In genomic region chr6:8627085-8627861, GRCh38 we compare ENCODE assay signal across 13 cellular contexts.
DNase-seq lines count a peak whose midpoint lies in the region; ATAC-seq, FAIRE-seq and TF ChIP-seq lines count a peak whose summit lies in the region.
"Had no signal": no experiment of that assay in that cellular context is flagged by ENCODE, and none has a peak within 500 bp of the region (broad histone marks: within the 10 kb centered on the region; RNA-seq: fewer than 3 reads in every experiment).

No MANE protein-coding gene starts in this region.

- ATAC-seq in GM18868 (IDR thresholded peaks at IDR 0.05; ENCODE audit: unreplicated experiment) (peak; percentile 93), HG03025 (IDR thresholded peaks at IDR 0.05; ENCODE audit: low FRiP score, unreplicated experiment) (peak; percentile 88), HepG2 (no peak), GM21528 (IDR thresholded peaks at IDR 0.05; ENCODE audit: low FRiP score, unreplicated experiment) (no peak)
- ATAC-seq: psoas muscle had no signal

- no peak overlapping the region for H4K5ac ChIP-seq in H9 (ENCODE audit: insufficient read length, low read depth, low read length)

- intact Hi-C loops in HepG2 (cut with micrococcal nuclease; ENCODE audit: unreplicated experiment) = no loop called here

- no peak for TF ChIP-seq RAD21 in HepG2 (CRISPR knock-in tag; IDR thresholded peaks at IDR 0.05)

- H3K36me3 Mint-ChIP-seq in H9 (ENCODE audit: insufficient read depth in 1 of 3, low read depth in 3 of 3) = no peaks in the 10 kb centered on the region

- no peak overlapping the region for H3K14ac ChIP-seq in H9 (ENCODE audit: insufficient read depth, low read length)

- DNase-seq in SJCRH30 (no peak), HepG2 (ENCODE audit: low spot score) (no peak), AG08396 (ENCODE audit: low spot score) (no peak), H9 (no peak), midbrain (lab: John Stamatoyannopoulos, UW) (no peak)
- DNase-seq: DMS153, NCI-H2081, psoas muscle had no signal

- no peaks in the 10 kb centered on the region for H3K23me2 ChIP-seq in H9 (ENCODE audit: insufficient read length, low read depth, low read length, poor library complexity, severe bottlenecking)

- no peak overlapping the region for H2BK15ac ChIP-seq in H9 (ENCODE audit: low read depth, low read length)

- peaks cover 10% of the 10 kb centered on the region for H3K4me1 ChIP-seq in SJCRH30
- H3K4me1 ChIP-seq in HepG2 (ENCODE audit: insufficient read depth, low read length) = no peaks in the 10 kb centered on the region
- no peaks in the 10 kb centered on the region for H3K4me1 ChIP-seq in H9 (ENCODE audit: insufficient read depth, low read length)
- H3K4me1 ChIP-seq: psoas muscle had no signal

- TF ChIP-seq CTCF in HepG2 (CRISPR knock-in tag; IDR thresholded peaks at IDR 0.05) (no peak), H9 (conservative IDR thresholded peaks at IDR 0.05) (no peak)

- no peaks in the 10 kb centered on the region for H3K9me3 Mint-ChIP-seq in H9

- H2BK12ac ChIP-seq in H9 (ENCODE audit: insufficient read length, low read depth, low read length) = no peak overlapping the region

- no peak overlapping the region for H2AK5ac ChIP-seq in H9 (ENCODE audit: insufficient read length, low read length)

- no peak overlapping the region for H3K18ac ChIP-seq in H9 (ENCODE audit: insufficient read length, low read depth, low read length)

- no peaks in the 10 kb centered on the region for H3K4me1 Mint-ChIP-seq in H9

- no peak overlapping the region for H3T11ph ChIP-seq in H9 (ENCODE audit: low read length)

- H3K27me3 Mint-ChIP-seq in H9 (ENCODE audit: low read depth) = no peaks in the 10 kb centered on the region

- POLR2A ChIA-PET in HepG2 (lab: Yijun Ruan, JAX) = no interaction called here

- 59% methylated on average over 2 of the region's 2 CpGs for WGBS in HepG2 (ENCODE audit: low lambda C conversion rate)
- no CpG with 5 or more reads among the region's 2 CpGs for WGBS in H9 (ENCODE audit: extremely low coverage, insufficient read length, low lambda C conversion rate)

- TF ChIP-seq POLR2A in HepG2 (IDR thresholded peaks at IDR 0.05; ENCODE audit: insufficient read depth in 1 of 2, low read depth in 2 of 2, low read length in 2 of 2) = no peak

- H4K20me1 ChIP-seq in HepG2 (ENCODE audit: insufficient read depth, low read length) = no peaks in the 10 kb centered on the region
- H4K20me1 ChIP-seq in H9 (ENCODE audit: control insufficient read depth, insufficient read depth, insufficient read length) = no peaks in the 10 kb centered on the region

- H4K8ac ChIP-seq in H9 (replicated peaks; ENCODE audit: insufficient read length, low read depth, low read length) = no peak overlapping the region

- H3K36me3 ChIP-seq in SJCRH30 = no peaks in the 10 kb centered on the region
- no peaks in the 10 kb centered on the region for H3K36me3 ChIP-seq in HepG2 (replicated peaks in 1 of 2; ENCODE audit: control insufficient read depth in 1 of 2, insufficient read depth in 2 of 2, low read length in 2 of 2)

- H3K9ac ChIP-seq in HepG2 (ENCODE audit: insufficient read depth, low read depth, low read length) (no peak overlapping the region), H9 (ENCODE audit: extremely low read depth, insufficient read length, low read length) (no peak overlapping the region)

- no peak overlapping the region for H4K91ac ChIP-seq in H9 (ENCODE audit: insufficient read length, low read depth, low read length)

- H2AFZ ChIP-seq in HepG2 (ENCODE audit: low read length) (no peak overlapping the region), H9 (ENCODE audit: low read length) (no peak overlapping the region)

- H3K4me3 ChIP-seq in SJCRH30 (no peak overlapping the region), HepG2 (replicated peaks in 1 of 3; ENCODE audit: insufficient read depth in 1 of 3, low read depth in 2 of 3, low read length in 3 of 3) (no peak overlapping the region)
- H3K4me3 ChIP-seq: psoas muscle had no signal

- H3K27me3 ChIP-seq in SJCRH30 (no peaks in the 10 kb centered on the region), HepG2 (ENCODE audit: control insufficient read depth in 1 of 2, insufficient read depth in 2 of 2, low read length in 2 of 2) (no peaks in the 10 kb centered on the region), H9 (ENCODE audit: insufficient read depth, low read length) (no peaks in the 10 kb centered on the region)

- H3K79me2 ChIP-seq in HepG2 (ENCODE audit: insufficient read depth, low read length) = no peaks in the 10 kb centered on the region
- H3K79me2 ChIP-seq in H9 (ENCODE audit: insufficient read depth, low read length) = no peaks in the 10 kb centered on the region

- in situ Hi-C loops in HepG2 (cut with HindIII; ENCODE audit: extremely low pct_ligation_motif_present, low pct_unique_long_range_greater_than_20kb) = no loop called here

- no peak for FAIRE-seq in HepG2 (lab: Jason Lieb, UNC)
- FAIRE-seq: H1 had no signal

- H3K4me3 Mint-ChIP-seq in H9 = no peak overlapping the region

- no peak for TF ChIP-seq EP300 in HepG2 (IDR thresholded peaks at IDR 0.05; ENCODE audit: low read depth in 2 of 2, low read length in 2 of 2)
- TF ChIP-seq EP300 in HepG2 (CRISPR knock-in tag; IDR thresholded peaks at IDR 0.05; ENCODE audit: borderline replicate concordance) = no peak

- H3K4ac ChIP-seq in H9 (ENCODE audit: low read depth, low read length) = no peak overlapping the region

- H2BK120ac ChIP-seq in H9 (ENCODE audit: low read depth, low read length, poor library complexity, severe bottlenecking) = no peak overlapping the region

- H3K56ac ChIP-seq in H9 (ENCODE audit: insufficient read length, low read depth, low read length) = no peak overlapping the region

- H3K79me1 ChIP-seq in H9 (ENCODE audit: insufficient read depth, low read depth, low read length, poor library complexity, severe bottlenecking) = no peaks in the 10 kb centered on the region

- H3K27ac ChIP-seq in SJCRH30 = peak overlapping the region; percentile 22
- H3K27ac ChIP-seq in HepG2 (ENCODE audit: extremely low read length, insufficient read depth, low read length) = no peak overlapping the region
- no peak overlapping the region for H3K27ac ChIP-seq in H9 (ENCODE audit: insufficient read length, low read depth, low read length)
- H3K27ac ChIP-seq: psoas muscle, VCaP had no signal

- H3K4me2 ChIP-seq in HepG2 (ENCODE audit: low read depth, low read length) (no peak overlapping the region), H9 (ENCODE audit: insufficient read depth, insufficient read length, low read length) (no peak overlapping the region)

- no peaks in the 10 kb centered on the region for H3K9me3 ChIP-seq in SJCRH30 (replicated peaks)
- H3K9me3 ChIP-seq in HepG2 (ENCODE audit: low read length) = peaks cover 38% of the 10 kb centered on the region
- H3K9me3 ChIP-seq in H9 (ENCODE audit: control insufficient read depth, low read depth, low read length) = no peaks in the 10 kb centered on the region
- H3K9me3 ChIP-seq: psoas muscle had no signal

- no TSS peak for BruUV-seq in HepG2 (replicated peaks; lab: Mats Ljungman, UMichigan)

- H3K23ac ChIP-seq in H9 (ENCODE audit: insufficient read length, low read depth, low read length) = no peak overlapping the region

- no peak overlapping the region for H2BK5ac ChIP-seq in H9 (ENCODE audit: insufficient read length, low read length)

- CTCF ChIA-PET in HepG2 (lab: Yijun Ruan, JAX; ENCODE audit: low intra/inter-chr PET ratio, low total read pairs) = no interaction called here

- no peak overlapping the region for H3K27ac Mint-ChIP-seq in H9

- H2BK20ac ChIP-seq in H9 (ENCODE audit: low read depth, low read length, poor library complexity, severe bottlenecking) = no peak overlapping the region

TF ChIP-seq in HepG2, 621 proteins besides CTCF, POLR2A, EP300 and RAD21 (continues in another document):
- no peak for TF ChIP-seq SRSF4 (IDR thresholded peaks at IDR 0.05; ENCODE audit: low read depth, low read length, poor library complexity, severe bottlenecking)
- TF ChIP-seq ATF7 (IDR thresholded peaks at IDR 0.05) = peak; percentile 96
- no peak for TF ChIP-seq ATF7 (CRISPR knock-in tag; IDR thresholded peaks at IDR 0.05)
- TF ChIP-seq CREB1 (IDR thresholded peaks at IDR 0.05) = 0 out of 2 replicates have a peak, but pooled peaks have one; percentile 38
- no peak for TF ChIP-seq CREB1 (CRISPR knock-in tag; IDR thresholded peaks at IDR 0.05)
- TF ChIP-seq ZNF569 (CRISPR knock-in tag; IDR thresholded peaks at IDR 0.05; ENCODE audit: borderline replicate concordance) = no peak
- no peak for TF ChIP-seq HIC2 (CRISPR knock-in tag; IDR thresholded peaks at IDR 0.05; ENCODE audit: low read depth)
- no peak for TF ChIP-seq NR1H2 (CRISPR knock-in tag; IDR thresholded peaks at IDR 0.05; ENCODE audit: borderline replicate concordance, low read depth)

Comparison
In these comparisons a context has a peak if more than half of its experiments do, and no peak if none do; other contexts are left out.
1. ATAC-seq: peak in GM18868 (single experiment) and HG03025 (single experiment); none in HepG2 (single experiment) and GM21528 (single experiment).